Comparison of ENCODE assay signal across 13 cellular contexts in genomic region chr7:24227068-24227467, GRCh38. TPM values are rescaled to one million over a fixed set of nuclear protein-coding genes. Genes with fewer than 3 reads are reported as not detected.
DNase-seq lines count a peak whose midpoint lies in the region; ATAC-seq and TF ChIP-seq lines count a peak whose summit lies in the region.
"Had no signal": no experiment of that assay in that cellular context is flagged by ENCODE, and none has a peak within 500 bp of the region (broad histone marks: within the 10 kb centered on the region; RNA-seq: fewer than 3 reads in every experiment).

No MANE protein-coding gene starts in this region.

- CTCF ChIA-PET in T-cell (lab: Charles Lee): no interaction called here

- peaks cover 23 to 33% (median 24%) of the 10 kb centered on the region in 3 donors for H3K4me1 Mint-ChIP-seq in T-cell

- no peak for TF ChIP-seq EP300 in tibial nerve (IDR thresholded peaks at IDR 0.05)

- H3K4me3 ChIP-seq in tibial nerve: no peak overlapping the region
- H3K4me3 ChIP-seq: pancreas had no signal

- H3K27me3 Mint-ChIP-seq in T-cell: peaks cover 0 to 3% of the 10 kb centered on the region in 2 donors

- DNase-seq in DMS79 (lab: John Stamatoyannopoulos, UW) (peak; percentile 30), T-cell (no peak), tibial nerve (ENCODE audit: low spot score in 2 of 2) (no peak), GF-D8 (lab: John Stamatoyannopoulos, UW) (no peak), foreskin melanocyte (no peak), sciatic nerve (ENCODE audit: low spot score) (no peak)
- DNase-seq: NCI-H2029, pancreas had no signal

- H3K4me3 Mint-ChIP-seq in T-cell: peak overlapping the region in 1 of 3 donors; percentile 47

- peaks cover 4 to 8% (median 8%) of the 10 kb centered on the region in 3 donors for H3K9me3 Mint-ChIP-seq in T-cell

- H3K9me3 ChIP-seq in tibial nerve: peaks cover 0 to 16% (median 0%) of the 10 kb centered on the region in 4 donors
- H3K9me3 ChIP-seq: pancreas had no signal

- intact Hi-C loops in sciatic nerve (cut with DNase I): no loop called here

- TF ChIP-seq POLR2A in tibial nerve (IDR thresholded peaks at IDR 0.05): no peak

- no peaks in the 10 kb centered on the region for H3K27me3 ChIP-seq in tibial nerve
- H3K27me3 ChIP-seq: pancreas had no signal

- no peak for TF ChIP-seq CTCF in tibial nerve (IDR thresholded peaks at IDR 0.05)

- POLR2A ChIA-PET in T-cell (lab: Charles Lee): interaction anchor here in 1 of 2 donors (0.6 kb wide), 1 partner anchor 288 kb away, joined by 3 read pairs; no protein-coding TSS in a partner anchor

- no peaks in the 10 kb centered on the region for H3K4me1 ChIP-seq in tibial nerve

- H3K27ac Mint-ChIP-seq in T-cell: peak overlapping the region; percentile 56 to 62

- H3K36me3 Mint-ChIP-seq in T-cell: no peaks in the 10 kb centered on the region

- ATAC-seq in GM19372 (IDR thresholded peaks at IDR 0.05; ENCODE audit: low read depth, unreplicated experiment) (peak; percentile 38), HG03045 (IDR thresholded peaks at IDR 0.05; ENCODE audit: unreplicated experiment) (peak; percentile 36), T-cell (replicated peaks in 1 of 4) (peak; percentile 31 to 48 (median 40)), sciatic nerve (no peak)
- ATAC-seq: pancreas had no signal

- no peaks in the 10 kb centered on the region for H3K36me3 ChIP-seq in tibial nerve
- H3K36me3 ChIP-seq: pancreas had no signal

- WGBS in tibial nerve, 2 donors: 40 to 68% methylated on average over 3 of the region's 3 CpGs

- no peak overlapping the region for H3K27ac ChIP-seq in tibial nerve
- H3K27ac ChIP-seq: pancreas had no signal

RNA-seq across cellular contexts. Expression of gene NPY, which starts 56.9 kb away (rescaled TPM):
- not detected for total RNA-seq in T-cell
- total RNA-seq in tibial nerve: 1 to 10 TPM in 1 of 4 donors, not detected in 3; 5.4 TPM
- total RNA-seq in sciatic nerve: 2.1 TPM
- total RNA-seq: cardiac septum, fibroblast of villous mesenchyme, HT1080 had no signal
